2 cellular contexts compared by ENCODE assay signal in the genomic region with DNA sequence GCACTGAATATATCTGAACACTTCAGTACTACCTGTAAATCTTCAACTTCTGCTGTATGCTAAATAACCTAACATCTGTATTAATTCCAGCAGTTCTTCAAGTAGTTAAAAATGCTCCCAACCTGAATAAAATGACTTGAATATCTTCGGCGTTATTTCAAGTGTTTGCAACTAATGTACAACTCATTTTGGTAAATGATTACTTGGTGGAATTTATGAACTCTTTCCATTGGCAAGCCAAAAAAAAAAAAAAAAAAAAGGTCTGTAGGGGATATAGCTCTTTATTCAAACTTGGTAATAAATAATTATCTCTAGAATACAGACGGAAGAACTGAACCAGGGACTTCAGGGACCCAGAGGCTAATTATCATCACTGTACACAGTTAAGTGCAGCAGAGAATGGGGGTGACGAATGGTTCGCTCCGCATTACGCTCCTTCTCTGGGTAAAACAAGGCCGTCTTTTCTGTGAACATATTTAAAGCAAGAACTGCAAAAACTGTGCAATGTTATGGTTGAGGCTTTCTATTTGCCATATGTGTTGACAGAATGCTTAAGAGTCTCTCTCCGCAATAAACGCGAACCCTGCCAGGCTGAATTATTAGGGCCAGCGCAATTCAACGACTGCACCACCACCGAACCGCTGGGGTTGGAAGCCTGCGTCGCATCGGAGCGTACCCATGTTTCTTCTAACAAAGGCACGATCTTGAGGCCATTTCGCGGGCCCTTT.
TF ChIP-seq lines count a peak whose summit lies in the region.

No MANE protein-coding gene starts in this region.

TF ChIP-seq in SK-N-SH, 30 proteins besides CTCF, POLR2A, EP300 and RAD21 (continued from another document):
- TF ChIP-seq, protein P1, sequence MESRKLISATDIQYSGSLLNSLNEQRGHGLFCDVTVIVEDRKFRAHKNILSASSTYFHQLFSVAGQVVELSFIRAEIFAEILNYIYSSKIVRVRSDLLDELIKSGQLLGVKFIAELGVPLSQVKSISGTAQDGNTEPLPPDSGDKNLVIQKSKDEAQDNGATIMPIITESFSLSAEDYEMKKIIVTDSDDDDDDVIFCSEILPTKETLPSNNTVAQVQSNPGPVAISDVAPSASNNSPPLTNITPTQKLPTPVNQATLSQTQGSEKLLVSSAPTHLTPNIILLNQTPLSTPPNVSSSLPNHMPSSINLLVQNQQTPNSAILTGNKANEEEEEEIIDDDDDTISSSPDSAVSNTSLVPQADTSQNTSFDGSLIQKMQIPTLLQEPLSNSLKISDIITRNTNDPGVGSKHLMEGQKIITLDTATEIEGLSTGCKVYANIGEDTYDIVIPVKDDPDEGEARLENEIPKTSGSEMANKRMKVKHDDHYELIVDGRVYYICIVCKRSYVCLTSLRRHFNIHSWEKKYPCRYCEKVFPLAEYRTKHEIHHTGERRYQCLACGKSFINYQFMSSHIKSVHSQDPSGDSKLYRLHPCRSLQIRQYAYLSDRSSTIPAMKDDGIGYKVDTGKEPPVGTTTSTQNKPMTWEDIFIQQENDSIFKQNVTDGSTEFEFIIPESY (IDR thresholded peaks at IDR 0.05; ENCODE audit: borderline replicate concordance, low read depth), result no peak
- TF ChIP-seq, protein P2, sequence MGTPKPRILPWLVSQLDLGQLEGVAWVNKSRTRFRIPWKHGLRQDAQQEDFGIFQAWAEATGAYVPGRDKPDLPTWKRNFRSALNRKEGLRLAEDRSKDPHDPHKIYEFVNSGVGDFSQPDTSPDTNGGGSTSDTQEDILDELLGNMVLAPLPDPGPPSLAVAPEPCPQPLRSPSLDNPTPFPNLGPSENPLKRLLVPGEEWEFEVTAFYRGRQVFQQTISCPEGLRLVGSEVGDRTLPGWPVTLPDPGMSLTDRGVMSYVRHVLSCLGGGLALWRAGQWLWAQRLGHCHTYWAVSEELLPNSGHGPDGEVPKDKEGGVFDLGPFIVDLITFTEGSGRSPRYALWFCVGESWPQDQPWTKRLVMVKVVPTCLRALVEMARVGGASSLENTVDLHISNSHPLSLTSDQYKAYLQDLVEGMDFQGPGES (IDR thresholded peaks at IDR 0.05; ENCODE audit: low read depth, low read length), result no peak
- TF ChIP-seq SMC3 (IDR thresholded peaks at IDR 0.05; ENCODE audit: low read depth, low read length) (0 out of 2 replicates have a peak, but pooled peaks have one; percentile 0), EZH2phosphoT487 (IDR thresholded peaks at IDR 0.05; ENCODE audit: borderline replicate concordance, low read depth) (no peak), RFX5 (IDR thresholded peaks at IDR 0.05; ENCODE audit: low read length) (no peak), POLR2AphosphoS5 (IDR thresholded peaks at IDR 0.05; ENCODE audit: low read depth, low read length) (0 out of 2 replicates have a peak, but pooled peaks have one; percentile 9), NFIC (IDR thresholded peaks at IDR 0.05; ENCODE audit: borderline replicate concordance) (no peak), CHD2 (IDR thresholded peaks at IDR 0.05; ENCODE audit: low read length, partially characterized antibody) (no peak), GABPA (IDR thresholded peaks at IDR 0.05; ENCODE audit: low read depth) (no peak), TEAD4 (IDR thresholded peaks at IDR 0.05; ENCODE audit: borderline replicate concordance, insufficient read depth) (no peak)
- TF ChIP-seq, protein P3, sequence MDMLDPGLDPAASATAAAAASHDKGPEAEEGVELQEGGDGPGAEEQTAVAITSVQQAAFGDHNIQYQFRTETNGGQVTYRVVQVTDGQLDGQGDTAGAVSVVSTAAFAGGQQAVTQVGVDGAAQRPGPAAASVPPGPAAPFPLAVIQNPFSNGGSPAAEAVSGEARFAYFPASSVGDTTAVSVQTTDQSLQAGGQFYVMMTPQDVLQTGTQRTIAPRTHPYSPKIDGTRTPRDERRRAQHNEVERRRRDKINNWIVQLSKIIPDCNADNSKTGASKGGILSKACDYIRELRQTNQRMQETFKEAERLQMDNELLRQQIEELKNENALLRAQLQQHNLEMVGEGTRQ (IDR thresholded peaks at IDR 0.05; ENCODE audit: borderline replicate concordance, low read depth, low read length), result no peak

TF ChIP-seq in SK-N-SH treated with all-trans-retinoic acid at 6 μM for 48 hours, 23 proteins besides CTCF, POLR2A, EP300 and RAD21 (continued from another document):
- TF ChIP-seq, protein P4, sequence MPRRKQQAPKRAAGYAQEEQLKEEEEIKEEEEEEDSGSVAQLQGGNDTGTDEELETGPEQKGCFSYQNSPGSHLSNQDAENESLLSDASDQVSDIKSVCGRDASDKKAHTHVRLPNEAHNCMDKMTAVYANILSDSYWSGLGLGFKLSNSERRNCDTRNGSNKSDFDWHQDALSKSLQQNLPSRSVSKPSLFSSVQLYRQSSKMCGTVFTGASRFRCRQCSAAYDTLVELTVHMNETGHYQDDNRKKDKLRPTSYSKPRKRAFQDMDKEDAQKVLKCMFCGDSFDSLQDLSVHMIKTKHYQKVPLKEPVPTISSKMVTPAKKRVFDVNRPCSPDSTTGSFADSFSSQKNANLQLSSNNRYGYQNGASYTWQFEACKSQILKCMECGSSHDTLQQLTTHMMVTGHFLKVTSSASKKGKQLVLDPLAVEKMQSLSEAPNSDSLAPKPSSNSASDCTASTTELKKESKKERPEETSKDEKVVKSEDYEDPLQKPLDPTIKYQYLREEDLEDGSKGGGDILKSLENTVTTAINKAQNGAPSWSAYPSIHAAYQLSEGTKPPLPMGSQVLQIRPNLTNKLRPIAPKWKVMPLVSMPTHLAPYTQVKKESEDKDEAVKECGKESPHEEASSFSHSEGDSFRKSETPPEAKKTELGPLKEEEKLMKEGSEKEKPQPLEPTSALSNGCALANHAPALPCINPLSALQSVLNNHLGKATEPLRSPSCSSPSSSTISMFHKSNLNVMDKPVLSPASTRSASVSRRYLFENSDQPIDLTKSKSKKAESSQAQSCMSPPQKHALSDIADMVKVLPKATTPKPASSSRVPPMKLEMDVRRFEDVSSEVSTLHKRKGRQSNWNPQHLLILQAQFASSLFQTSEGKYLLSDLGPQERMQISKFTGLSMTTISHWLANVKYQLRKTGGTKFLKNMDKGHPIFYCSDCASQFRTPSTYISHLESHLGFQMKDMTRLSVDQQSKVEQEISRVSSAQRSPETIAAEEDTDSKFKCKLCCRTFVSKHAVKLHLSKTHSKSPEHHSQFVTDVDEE (CRISPR knock-in tag; IDR thresholded peaks at IDR 0.05), result no peak
- TF ChIP-seq ISL1 (CRISPR knock-in tag; IDR thresholded peaks at IDR 0.05) (no peak), ZC3H10 (CRISPR knock-in tag; IDR thresholded peaks at IDR 0.05) (no peak)
